ENCODE assay signal across 11 cellular contexts in the genomic region with DNA sequence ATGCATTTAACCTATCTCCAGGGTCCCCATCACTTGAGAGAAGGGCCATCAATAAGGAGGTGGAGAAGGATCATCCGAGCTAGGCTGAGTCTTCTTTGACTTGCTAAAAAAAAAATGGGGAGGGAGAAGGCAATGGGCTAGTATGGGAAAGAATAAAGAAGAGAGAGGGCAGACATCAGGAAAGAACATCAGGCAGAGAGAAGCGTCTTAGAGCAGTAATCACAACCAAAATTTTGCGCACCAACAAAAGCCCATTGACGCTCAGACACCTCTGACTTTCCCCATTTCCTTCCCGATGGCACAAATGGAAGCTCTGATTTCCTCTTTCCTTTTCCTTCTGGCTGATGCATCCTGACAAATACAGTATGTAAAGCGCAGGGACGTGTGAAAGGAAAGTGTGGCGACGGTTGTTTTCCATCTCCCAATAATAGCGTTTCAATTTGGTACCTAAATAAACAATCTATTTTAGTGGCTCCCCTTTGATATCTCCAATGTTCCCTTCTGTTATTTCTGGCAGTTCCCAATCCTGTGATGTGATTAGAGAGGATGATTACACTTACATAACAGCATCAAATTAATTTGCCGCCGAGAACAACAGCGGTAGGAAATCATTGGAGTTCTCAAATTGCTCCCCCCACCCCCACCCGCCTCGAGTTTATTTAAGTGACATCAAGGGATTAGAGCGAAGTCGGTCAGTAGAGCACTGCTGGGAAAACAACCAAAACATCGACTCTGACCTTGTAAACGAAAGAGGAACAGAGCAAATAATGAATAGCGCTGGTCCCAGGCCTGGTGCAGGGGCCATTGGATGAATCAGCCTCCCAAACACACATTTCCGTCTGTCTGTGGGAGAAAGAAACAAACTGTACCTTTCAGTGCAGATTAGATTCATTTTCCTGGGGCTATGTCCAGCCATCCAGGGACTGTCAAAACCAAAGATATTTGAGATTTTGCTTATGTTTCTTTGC.
DNase-seq lines count a peak whose midpoint lies in the region; TF ChIP-seq lines count a peak whose summit lies in the region.
"Had no signal": no experiment of that assay in that cellular context is flagged by ENCODE, and none has a peak within 500 bp of the region (broad histone marks: within the 10 kb centered on the region; RNA-seq: fewer than 3 reads in every experiment).

No MANE protein-coding gene starts in this region.

- H3K4ac ChIP-seq in mesenchymal stem cell (ENCODE audit: low read depth in 1 of 2, low read length in 2 of 2), result peak overlapping the region in 1 of 2 experiments; percentile 11

- TF ChIP-seq CTCF in uterus (IDR thresholded peaks at IDR 0.05) (no peak), WERI-Rb-1 (IDR thresholded peaks at IDR 0.05; ENCODE audit: low read depth, low read length) (no peak)

- H3K4me1 ChIP-seq in mesenchymal stem cell (ENCODE audit: control insufficient read depth, insufficient read depth, low read depth, low read length) (no peaks in the 10 kb centered on the region), uterus (peaks cover 0 to 4% of the 10 kb centered on the region in 2 donors)

- H3K4me2 ChIP-seq in mesenchymal stem cell (ENCODE audit: low read length, poor library complexity, severe bottlenecking), result no peak overlapping the region

- no peak overlapping the region for H4K91ac ChIP-seq in mesenchymal stem cell (ENCODE audit: low read length)

- 57% methylated on average over 20 of the region's 21 CpGs for WGBS in mesenchymal stem cell

- H3K23ac ChIP-seq in mesenchymal stem cell (ENCODE audit: low read length in 2 of 2), result no peak overlapping the region

- H3K4me3 ChIP-seq in mesenchymal stem cell (ENCODE audit: insufficient read depth in 1 of 2, low read depth in 1 of 2, low read length in 2 of 2) (peak overlapping the region in 1 of 2 experiments; percentile 57), uterus (no peak overlapping the region), WERI-Rb-1 (ENCODE audit: low read depth, low read length) (no peak overlapping the region)

- H3K27ac ChIP-seq in mesenchymal stem cell (ENCODE audit: low read length, poor library complexity, severe bottlenecking) (no peak overlapping the region), uterus (peak overlapping the region; percentile 56 to 81), WERI-Rb-1 (no peak overlapping the region)

- no peak for TF ChIP-seq POLR2A in uterus (IDR thresholded peaks at IDR 0.05)

- H3K36me3 ChIP-seq in mesenchymal stem cell (ENCODE audit: control insufficient read depth in 1 of 2, insufficient read depth in 2 of 2, low read depth in 1 of 2, low read length in 2 of 2), result no peaks in the 10 kb centered on the region
- H3K36me3 ChIP-seq in uterus, result no peaks in the 10 kb centered on the region
- H3K36me3 ChIP-seq in WERI-Rb-1, result no peaks in the 10 kb centered on the region

- no peak overlapping the region for H2AFZ ChIP-seq in mesenchymal stem cell (ENCODE audit: low read depth, low read length)

- intact Hi-C loops in uterus (cut with DNase I; ENCODE audit: low total_unique reads) (no loop called here), posterior vena cava (cut with DNase I) (no loop called here)

- H3K27me3 ChIP-seq in mesenchymal stem cell (ENCODE audit: control insufficient read depth in 1 of 2, insufficient read depth in 1 of 2, low read length in 2 of 2), result no peaks in the 10 kb centered on the region
- no peaks in the 10 kb centered on the region for H3K27me3 ChIP-seq in uterus
- H3K27me3 ChIP-seq in WERI-Rb-1 (ENCODE audit: insufficient read depth, low read depth, severe bottlenecking), result no peaks in the 10 kb centered on the region

- H4K8ac ChIP-seq in mesenchymal stem cell (ENCODE audit: low read length), result no peak overlapping the region

- H3K9me3 ChIP-seq in mesenchymal stem cell (ENCODE audit: control insufficient read depth, low read length) (no peaks in the 10 kb centered on the region), uterus (no peaks in the 10 kb centered on the region), WERI-Rb-1 (ENCODE audit: severe bottlenecking) (no peaks in the 10 kb centered on the region)

- peak; percentile 23 for DNase-seq in NCI-H1436 (lab: John Stamatoyannopoulos, UW)
- DNase-seq in NCI-H1436 treated with DMSO at 0.1 percent for 48 hours (lab: John Stamatoyannopoulos, UW), result no peak
- peak; percentile 80 for DNase-seq in dedifferentiated amniotic fluid mesenchymal stem cell (ENCODE audit: extremely low spot score)
- peak; percentile 87 for DNase-seq in mesenchymal stem cell
- DNase-seq in uterus, result peak; percentile 47 to 48
- no peak for DNase-seq in WERI-Rb-1
- no peak for DNase-seq in activated T-cell treated with anti-CD3 and anti-CD28 coated beads for 4 hours
- no peak for DNase-seq in posterior vena cava (ENCODE audit: low spot score)
- DNase-seq: ACHN; effector memory CD4-positive, alpha-beta T cell; stimulated activated CD4-positive, alpha-beta T cell treated with anti-CD3 and anti-CD28 coated beads, Interleukin-1b, Interleukin-23, amount 100 ng/mL, for 48 hours had no signal

- H2BK120ac ChIP-seq in mesenchymal stem cell (ENCODE audit: low read depth, low read length), result no peak overlapping the region

- no peak overlapping the region for H3K14ac ChIP-seq in mesenchymal stem cell (ENCODE audit: low read length in 2 of 2)

- H3K9ac ChIP-seq in mesenchymal stem cell (ENCODE audit: low read length), result peak overlapping the region; percentile 79

- H3K79me1 ChIP-seq in mesenchymal stem cell (replicated peaks; ENCODE audit: low read length, poor library complexity, severe bottlenecking), result no peaks in the 10 kb centered on the region

- H2BK12ac ChIP-seq in mesenchymal stem cell (ENCODE audit: low read length in 2 of 2), result peak overlapping the region; percentile 28 to 30

- H2BK15ac ChIP-seq in mesenchymal stem cell (ENCODE audit: low read depth, poor library complexity, severe bottlenecking), result no peak overlapping the region

- peak overlapping the region; percentile 59 to 64 for H3K18ac ChIP-seq in mesenchymal stem cell (ENCODE audit: low read depth in 1 of 2, low read length in 2 of 2)

- H2BK5ac ChIP-seq in mesenchymal stem cell (ENCODE audit: low read depth, low read length, poor library complexity, severe bottlenecking), result no peak overlapping the region

- no peak overlapping the region for H2AK5ac ChIP-seq in mesenchymal stem cell (ENCODE audit: low read length, severe bottlenecking)

Comparison
In these comparisons a context has a peak if more than half of its experiments do, and no peak if none do; other contexts are left out.
1. DNase-seq: peak in NCI-H1436 (single experiment), dedifferentiated amniotic fluid mesenchymal stem cell (single experiment), mesenchymal stem cell (single experiment) and uterus (2 of 2); none in NCI-H1436 treated with DMSO at 0.1 percent for 48 hours (single experiment), WERI-Rb-1 (single experiment), activated T-cell treated with anti-CD3 and anti-CD28 coated beads for 4 hours (single experiment) and posterior vena cava (single experiment).
2. H3K27ac ChIP-seq: peak in uterus (2 of 2); none in mesenchymal stem cell (single experiment) and WERI-Rb-1 (single experiment).